ENCODE assay signal across 8 cellular contexts in genomic region chr2:237923507-237924163, GRCh38. TPM values are rescaled to one million over a fixed set of nuclear protein-coding genes. Genes with fewer than 3 reads are reported as not detected.
A peak's percentile ranks its signal among the peaks of the same experiment; 100 is the strongest.
DNase-seq lines count a peak whose midpoint lies in the region; ATAC-seq, FAIRE-seq and TF ChIP-seq lines count a peak whose summit lies in the region.

No MANE protein-coding gene starts in this region.

- TF ChIP-seq CTCF in prostate gland (IDR thresholded peaks at IDR 0.05) = peak; percentile 79 to 93 (median 86)

- no peaks in the 10 kb centered on the region for H3K36me3 ChIP-seq in SJSA1
- no peaks in the 10 kb centered on the region for H3K36me3 ChIP-seq in prostate gland

- peak overlapping the region; percentile 28 for H3K4me3 ChIP-seq in SJSA1
- peak overlapping the region in 1 of 2 donors; percentile 18 for H3K4me3 ChIP-seq in prostate gland

- H3K4me1 ChIP-seq in SJSA1 (replicated peaks) (peaks cover 11% of the 10 kb centered on the region), prostate gland (replicated peaks) (no peaks in the 10 kb centered on the region)

- 24% methylated on average over 32 of the region's 32 CpGs for WGBS in prostate gland

- DNase-seq in GM12892 (ENCODE audit: insufficient read length) (peak; percentile 89), SJSA1 (ENCODE audit: low read depth in 1 of 2, low spot score in 2 of 2) (peak; percentile 75 to 77), head of caudate nucleus (peak in 33 of 42 donors; percentile 23 to 77 (median 57)), prostate gland (ENCODE audit: low spot score) (peak; percentile 23), urothelium cell line (ENCODE audit: low spot score) (peak; percentile 95)
- peak; percentile 65 to 75 (median 70) for DNase-seq in activated naive CD4-positive, alpha-beta T cell (lab: John Stamatoyannopoulos, UW)

- no peak for FAIRE-seq in GM12892 (lab: Jason Lieb, UNC)
- no peak for FAIRE-seq in urothelium cell line (lab: Jason Lieb, UNC)

- no peak overlapping the region for H3K27ac ChIP-seq in SJSA1
- peak overlapping the region in 1 of 2 donors; percentile 38 for H3K27ac ChIP-seq in prostate gland

- ATAC-seq in HG03135 (IDR thresholded peaks at IDR 0.05; ENCODE audit: unreplicated experiment) (peak; percentile 83), GM21528 (IDR thresholded peaks at IDR 0.05; ENCODE audit: low FRiP score, unreplicated experiment) (no peak)

- no peaks in the 10 kb centered on the region for H3K27me3 ChIP-seq in SJSA1 (replicated peaks)
- no peaks in the 10 kb centered on the region for H3K27me3 ChIP-seq in prostate gland (replicated peaks; ENCODE audit: insufficient read depth)

- TF ChIP-seq POLR2A in GM12892 (IDR thresholded peaks at IDR 0.05; ENCODE audit: low read depth, low read length) (no peak), prostate gland (IDR thresholded peaks at IDR 0.05) (no peak)

- H3K9me3 ChIP-seq in SJSA1 (replicated peaks) = no peaks in the 10 kb centered on the region
- no peaks in the 10 kb centered on the region for H3K9me3 ChIP-seq in prostate gland

- intact Hi-C loops in head of caudate nucleus (cut with DNase I) (no loop called here), prostate gland (cut with DNase I) (loop anchor here (5.0 kb wide), 3 partner anchors 44 to 139 kb away; partner anchors contain the start of genes RAMP1, SCLY and UBE2F)

RNA-seq across cellular contexts. Expression of gene UBE2F, which starts 43.2 kb away (rescaled TPM):
- 16.0 TPM for polyA plus RNA-seq in GM12892 (2012; ENCODE audit: missing spikeins)
- total RNA-seq in SJSA1 (2014; rRNA removed; shearing (Covaris generic)) = 63.0 and 100 TPM in 2 replicates
- 10 to 100 TPM; 45.2 to 73.2 TPM for total RNA-seq in prostate gland

Comparison
In these comparisons a context has a peak if more than half of its experiments do, and no peak if none do; other contexts are left out.
1. DNase-seq: peak in every context shown above with its lines; median percentile 95 in urothelium cell line; 89 in GM12892; 76 in SJSA1; 70 in activated naive CD4-positive, alpha-beta T cell; 57 in head of caudate nucleus; 23 in prostate gland.